In the genomic region with DNA sequence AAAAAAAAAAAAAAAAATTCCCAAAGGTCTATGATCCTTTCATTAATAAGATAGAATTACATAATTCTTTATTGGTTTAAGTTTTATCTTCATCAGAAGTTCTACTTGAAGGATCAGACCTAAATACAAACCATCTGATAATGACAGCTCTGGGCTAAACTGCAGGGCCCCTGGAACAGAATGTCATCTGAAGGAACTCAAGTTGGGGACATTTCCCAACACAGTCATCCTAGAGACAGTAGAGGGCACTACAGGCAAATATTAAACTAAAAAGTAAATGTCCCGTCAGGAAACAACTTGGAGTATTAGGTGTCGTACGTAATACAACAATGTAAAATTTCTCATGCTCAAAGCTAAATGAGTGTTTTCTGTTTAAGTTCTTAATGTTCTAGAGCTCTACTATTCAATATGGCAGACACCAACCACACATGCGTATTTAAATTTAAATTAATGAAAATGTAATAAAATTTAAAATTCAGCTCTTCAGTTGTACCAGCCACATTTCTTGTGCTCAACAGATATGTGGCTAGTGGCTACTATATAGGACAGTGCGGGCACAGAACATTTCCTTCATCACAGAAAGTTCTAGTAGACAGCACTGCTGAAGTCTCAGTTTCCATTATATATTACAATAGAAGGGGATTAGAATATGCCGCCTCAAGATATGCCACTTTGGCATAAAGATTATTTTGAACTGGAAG, we compare ENCODE assay signal across 8 cellular contexts. TPM values are rescaled to one million over a fixed set of nuclear protein-coding genes. Genes with fewer than 3 reads are reported as not detected.
A peak's percentile ranks its signal among the peaks of the same experiment; 100 is the strongest.
DNase-seq lines count a peak whose midpoint lies in the region; ATAC-seq, FAIRE-seq and TF ChIP-seq lines count a peak whose summit lies in the region.

No MANE protein-coding gene starts in this region.

- no peak overlapping the region for H3K4me3 ChIP-seq in AG04450 (ENCODE audit: low read depth, low read length)
- H3K4me3 ChIP-seq in GM06990 (replicated peaks; ENCODE audit: low read depth, low read length): no peak overlapping the region
- H3K4me3 ChIP-seq in foreskin fibroblast (ENCODE audit: low read depth in 1 of 2, low read length in 2 of 2): no peak overlapping the region
- no peak overlapping the region for H3K4me3 ChIP-seq in pancreas

- H3K27ac ChIP-seq in AG04450 (ENCODE audit: low read depth, low read length) (no peak overlapping the region), pancreas (no peak overlapping the region)

- no peaks in the 10 kb centered on the region for H3K4me1 ChIP-seq in pancreas

- intact Hi-C loops in pancreas (cut with DNase I): loop anchor here in 1 of 3 donors (10.0 kb wide), 1 partner anchor 221 kb away; no protein-coding TSS in a partner anchor

- peak; percentile 95 for FAIRE-seq in pancreas (lab: Jason Lieb, UNC)

- DNase-seq in AG04450 (ENCODE audit: low read depth, low spot score) (no peak), GM06990 (ENCODE audit: extremely low read depth, insufficient read length) (no peak), H4 (ENCODE audit: low spot score) (peak; percentile 39), M059J (ENCODE audit: low read depth) (peak; percentile 62), SW480 (ENCODE audit: low spot score) (peak; percentile 72), foreskin fibroblast (peak in 1 of 2 donors; percentile 67), pancreas (peak in 1 of 6 donors; percentile 37), OCI-M2 (lab: John Stamatoyannopoulos, UW; ENCODE audit: unreplicated experiment) (no peak)

- peak; percentile 54 for TF ChIP-seq CTCF in AG04450 (IDR thresholded peaks at IDR 0.05; ENCODE audit: low read depth, low read length)
- TF ChIP-seq CTCF in GM06990 (IDR thresholded peaks at IDR 0.05; ENCODE audit: insufficient read depth, low read length, poor library complexity, severe bottlenecking): peak; percentile 62
- peak; percentile 51 for TF ChIP-seq CTCF in foreskin fibroblast (IDR thresholded peaks at IDR 0.05; ENCODE audit: low read depth, low read length)
- peak; percentile 34 to 54 (median 41) for TF ChIP-seq CTCF in pancreas (IDR thresholded peaks at IDR 0.05)

- WGBS in pancreas, 2 donors: 29 to 35% methylated on average over 6 of the region's 6 CpGs

- peak; percentile 91 to 98 (median 96) for ATAC-seq in pancreas

- no peaks in the 10 kb centered on the region; the same call in 1 of the 2 replicates for H3K9me3 ChIP-seq in AG04450 (ENCODE audit: control insufficient read depth, insufficient read depth, low read length)
- H3K9me3 ChIP-seq in pancreas: no peaks in the 10 kb centered on the region

- H3K27me3 ChIP-seq in AG04450 (ENCODE audit: control insufficient read depth, insufficient read depth, low read length): peaks cover 2% of the 10 kb centered on the region
- H3K27me3 ChIP-seq in GM06990 (replicated peaks; ENCODE audit: control insufficient read depth, insufficient read depth, low read length): no peaks in the 10 kb centered on the region
- H3K27me3 ChIP-seq in pancreas: no peaks in the 10 kb centered on the region

- POLR2A ChIA-PET in AG04450 (lab: Yijun Ruan, JAX): no interaction called here

- no peaks in the 10 kb centered on the region for H3K36me3 ChIP-seq in GM06990 (ENCODE audit: control insufficient read depth, insufficient read depth, low read length)
- H3K36me3 ChIP-seq in pancreas: no peaks in the 10 kb centered on the region

- CTCF ChIA-PET in AG04450 (lab: Charles Lee): interaction anchor here (0.5 to 1.9 kb wide), 15 partner anchors 8 to 868 kb away, joined by 3 to 11 read pairs (median 4); no protein-coding TSS in a partner anchor

RNA-seq across cellular contexts. Expression of a gene that starts 21.8 kb away (rescaled TPM):
- polyA plus RNA-seq in AG04450 (2011; rRNA removed) (33.3 and 35.0 TPM in 2 replicates), pancreas (10 to 100 TPM; 34.8 to 56.4 TPM)
- 17.8 and 24.8 TPM in 2 replicates for polyA minus RNA-seq in AG04450 (2011; rRNA and poly(A)+ RNA removed)
- 10.0 and 10.1 TPM in 2 replicates for total RNA-seq in H4 (2014; rRNA removed; shearing (Covaris generic))
- total RNA-seq in M059J (2014; rRNA removed; shearing (Covaris generic)): 10.2 and 22.2 TPM in 2 replicates
- 10 to 100 TPM; 17.4 to 25.1 (median 19.4) TPM for total RNA-seq in pancreas

RNA-seq across cellular contexts. Expression of a gene that starts 32.1 kb away (rescaled TPM):
- polyA plus RNA-seq in AG04450 (2011; rRNA removed) (1.9 and 2.2 TPM in 2 replicates), pancreas (10 to 100 TPM; 10.9 to 23.6 TPM)
- polyA minus RNA-seq in AG04450 (2011; rRNA and poly(A)+ RNA removed): 0.78 and 1.2 TPM in 2 replicates
- 12.3 and 14.6 TPM in 2 replicates for total RNA-seq in H4 (2014; rRNA removed; shearing (Covaris generic))
- total RNA-seq in M059J (2014; rRNA removed; shearing (Covaris generic)): 6.1 and 9.3 TPM in 2 replicates
- 10 to 100 TPM in 5 of 6 donors, 1 to 10 TPM in 1; 9.3 to 23.1 (median 14.2) TPM for total RNA-seq in pancreas

Comparison
In these comparisons a context has a peak if more than half of its experiments do, and no peak if none do; other contexts are left out.
1. DNase-seq: peak in H4 (single experiment), M059J (single experiment) and SW480 (single experiment); none in AG04450 (single experiment), GM06990 (single experiment) and OCI-M2 (single experiment).
2. Peak in every context shown above with its lines, with median percentiles within 50 percentile points of each other: CTCF ChIP-seq.